Comparison of ENCODE assay signal across 17 cellular contexts in the genomic region with DNA sequence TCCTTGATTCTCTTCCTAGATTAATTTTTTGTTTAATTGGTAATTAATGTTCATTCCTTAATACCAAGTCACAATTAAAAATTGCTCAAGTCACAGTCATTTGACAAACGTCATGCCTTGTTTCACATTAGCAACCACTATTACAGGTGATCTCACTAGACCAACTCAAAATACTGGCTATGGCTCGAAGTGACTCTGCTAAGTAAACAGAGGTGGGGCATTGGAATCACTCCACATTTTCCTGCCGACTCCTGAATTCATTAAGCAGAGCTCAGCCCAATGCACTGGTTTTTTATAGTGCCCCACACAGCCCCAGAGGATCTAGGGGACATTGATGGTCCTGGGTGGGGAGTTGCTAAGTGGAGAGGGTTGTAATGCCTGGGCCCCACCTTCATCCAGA.
DNase-seq lines count a peak whose midpoint lies in the region; ATAC-seq, FAIRE-seq and TF ChIP-seq lines count a peak whose summit lies in the region.
"Had no signal": no experiment of that assay in that cellular context is flagged by ENCODE, and none has a peak within 500 bp of the region (broad histone marks: within the 10 kb centered on the region; RNA-seq: fewer than 3 reads in every experiment).

No MANE protein-coding gene starts in this region.

- 8 to 10% methylated on average over 3 of the region's 3 CpGs for WGBS in pancreas, 2 donors
- 77 to 86% methylated on average over 3 of the region's 3 CpGs for WGBS in testis, 2 donors

- H3K4me1 ChIP-seq in pancreas = no peaks in the 10 kb centered on the region
- no peaks in the 10 kb centered on the region for H3K4me1 ChIP-seq in testis

- BruUV-seq in Calu3 (replicated peaks; lab: Mats Ljungman, UMichigan) = no TSS peak

- peak overlapping the region in 3 of 4 donors; percentile 17 to 71 (median 66) for H3K27ac ChIP-seq in pancreas
- H3K27ac ChIP-seq in testis = no peak overlapping the region

- H3K36me3 ChIP-seq in pancreas (no peaks in the 10 kb centered on the region), testis (ENCODE audit: low read depth, missing control alignments) (no peaks in the 10 kb centered on the region)
- H3K36me3 ChIP-seq: MG63 had no signal

- TF ChIP-seq POLR2A in testis (IDR thresholded peaks at IDR 0.05) = no peak

- CTCF ChIA-PET in Calu3 (lab: Charles Lee) = no interaction called here

- no peak for FAIRE-seq in pancreas (lab: Jason Lieb, UNC)
- FAIRE-seq: G401.6 had no signal

- H3K4me3 Mint-ChIP-seq in Calu3 (ENCODE audit: low read depth, unreplicated experiment) = no peak overlapping the region
- H3K4me3 Mint-ChIP-seq: H9 had no signal

- TF ChIP-seq CTCF in Calu3 (IDR thresholded peaks at IDR 0.05; ENCODE audit: unreplicated experiment) (no peak), epithelial cell of proximal tubule (conservative IDR thresholded peaks at IDR 0.05; ENCODE audit: low read depth, low read length) (no peak), pancreas (IDR thresholded peaks at IDR 0.05) (no peak), testis (IDR thresholded peaks at IDR 0.05) (no peak)

- no peaks in the 10 kb centered on the region for H3K4me1 Mint-ChIP-seq in Calu3 (ENCODE audit: low read depth, unreplicated experiment)

- DNase-seq in Calu3 = peak; percentile 0
- DNase-seq in LoVo (ENCODE audit: low spot score) = peak; percentile 86
- peak; percentile 27 for DNase-seq in epithelial cell of proximal tubule (ENCODE audit: low read depth)
- peak in 3 of 6 donors; percentile 34 to 53 (median 38) for DNase-seq in pancreas
- no peak for DNase-seq in NCI-H226
- no peak for DNase-seq in testis
- DNase-seq in activated effector memory CD4-positive, alpha-beta T cell treated with Interleukin-2 at 50 U/mL for 16 hours = no peak
- DNase-seq: activated CD4-positive, alpha-beta T cell treated with anti-CD3 and anti-CD28 coated beads for 4 hours; activated gamma-delta T cell; effector CD4-positive, alpha-beta T cell; H9; MG63; NCI-H146; stimulated activated naive CD4-positive, alpha-beta T cell treated with Interleukin-2 at 50 U/mL for 16 hours; trophoblast cell had no signal

- no peak overlapping the region for H3K27ac Mint-ChIP-seq in Calu3 (ENCODE audit: unreplicated experiment)

- H3K27me3 ChIP-seq in pancreas = no peaks in the 10 kb centered on the region
- H3K27me3 ChIP-seq in testis = no peaks in the 10 kb centered on the region
- H3K27me3 ChIP-seq: MG63 had no signal

- H3K9me3 ChIP-seq in pancreas (no peaks in the 10 kb centered on the region), testis (no peaks in the 10 kb centered on the region)
- H3K9me3 ChIP-seq: MG63 had no signal

- no peaks in the 10 kb centered on the region for H3K36me3 Mint-ChIP-seq in Calu3 (ENCODE audit: insufficient read depth, unreplicated experiment)

- H3K27me3 Mint-ChIP-seq in Calu3 (ENCODE audit: unreplicated experiment) = no peaks in the 10 kb centered on the region

- ATAC-seq in pancreas = peak; percentile 91 to 93 (median 92)
- no peak for ATAC-seq in GM18858 (IDR thresholded peaks at IDR 0.05; ENCODE audit: unreplicated experiment)

- H3K4me3 ChIP-seq in epithelial cell of proximal tubule (ENCODE audit: low read depth, low read length) (no peak overlapping the region), pancreas (no peak overlapping the region), testis (no peak overlapping the region)
- H3K4me3 ChIP-seq: MG63 had no signal

- no peaks in the 10 kb centered on the region for H3K9me3 Mint-ChIP-seq in Calu3 (ENCODE audit: low read depth, unreplicated experiment)
- H3K9me3 Mint-ChIP-seq: H9 had no signal

- intact Hi-C loops in Calu3 (cut with micrococcal nuclease; ENCODE audit: unreplicated experiment) (no loop called here), pancreas (cut with DNase I) (no loop called here), testis (cut with DNase I; ENCODE audit: low total_unique reads) (no loop called here)

Comparison
In these comparisons a context has a peak if more than half of its experiments do, and no peak if none do; other contexts are left out.
1. DNase-seq: peak in Calu3 (single experiment), LoVo (single experiment) and epithelial cell of proximal tubule (single experiment); none in NCI-H226 (single experiment), testis (single experiment) and activated effector memory CD4-positive, alpha-beta T cell treated with Interleukin-2 at 50 U/mL for 16 hours (single experiment).
2. H3K27ac ChIP-seq: peak in pancreas (3 of 4); none in testis (0 of 2).